Comparison of ENCODE assay signal across 18 cellular contexts in the genomic region with DNA sequence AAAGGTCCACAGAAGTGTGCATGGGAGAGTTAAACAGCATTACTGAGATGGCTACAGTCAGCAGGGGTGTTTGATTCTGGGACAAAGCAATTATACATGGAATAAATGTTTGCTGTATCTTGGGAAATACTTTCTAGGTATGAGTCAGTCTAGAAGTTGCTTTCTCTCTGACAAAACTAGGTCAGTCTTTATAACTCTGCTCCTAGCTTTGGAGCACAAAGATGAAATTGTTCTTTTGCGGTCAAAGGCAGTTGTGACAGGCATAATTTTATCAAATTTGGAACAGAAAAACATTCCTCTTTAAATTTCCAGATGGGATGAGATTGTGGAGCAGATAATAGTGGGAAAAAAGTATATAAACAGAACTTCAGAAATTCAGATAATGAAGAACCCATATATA.
DNase-seq lines count a peak whose midpoint lies in the region; ATAC-seq, FAIRE-seq and TF ChIP-seq lines count a peak whose summit lies in the region.
"Had no signal": no experiment of that assay in that cellular context is flagged by ENCODE, and none has a peak within 500 bp of the region (broad histone marks: within the 10 kb centered on the region; RNA-seq: fewer than 3 reads in every experiment).

No MANE protein-coding gene starts in this region.

- no peaks in the 10 kb centered on the region for H3K79me1 ChIP-seq in mesenchymal stem cell (replicated peaks; ENCODE audit: low read length, poor library complexity, severe bottlenecking)

- H2BK15ac ChIP-seq in mesenchymal stem cell (ENCODE audit: low read depth, poor library complexity, severe bottlenecking), result no peak overlapping the region

- no peak overlapping the region for H4K8ac ChIP-seq in mesenchymal stem cell (ENCODE audit: low read length)

- H3K4me3 ChIP-seq in AG10803 (ENCODE audit: low read length) (no peak overlapping the region), bronchial epithelial cell (ENCODE audit: low read depth, low read length) (no peak overlapping the region), mesenchymal stem cell (ENCODE audit: insufficient read depth in 1 of 2, low read depth in 1 of 2, low read length in 2 of 2) (no peak overlapping the region)
- no peak overlapping the region for H3K4me3 ChIP-seq in CD4-positive, alpha-beta memory T cell (ENCODE audit: low read length in 2 of 2)
- H3K4me3 ChIP-seq: dorsolateral prefrontal cortex had no signal

- no peaks in the 10 kb centered on the region for H3K36me3 Mint-ChIP-seq in CD4-positive, alpha-beta memory T cell
- H3K36me3 Mint-ChIP-seq in activated T-cell treated with anti-CD3 and anti-CD28 coated beads, Interleukin-2, amount 50 U/mL, for 4 hours (ENCODE audit: insufficient read depth), result no peaks in the 10 kb centered on the region

- H3K27me3 ChIP-seq in bronchial epithelial cell (ENCODE audit: control insufficient read depth, insufficient read depth, low read length), result no peaks in the 10 kb centered on the region
- H3K27me3 ChIP-seq in mesenchymal stem cell (ENCODE audit: control insufficient read depth in 1 of 2, insufficient read depth in 1 of 2, low read length in 2 of 2), result no peaks in the 10 kb centered on the region
- H3K27me3 ChIP-seq in CD4-positive, alpha-beta memory T cell (ENCODE audit: insufficient read depth, low read length), result no peaks in the 10 kb centered on the region
- H3K27me3 ChIP-seq: dorsolateral prefrontal cortex had no signal

- no peaks in the 10 kb centered on the region for H3K27me3 Mint-ChIP-seq in CD4-positive, alpha-beta memory T cell
- H3K27me3 Mint-ChIP-seq in activated T-cell treated with anti-CD3 and anti-CD28 coated beads, Interleukin-2, amount 50 U/mL, for 4 hours (ENCODE audit: low read depth), result no peaks in the 10 kb centered on the region
- H3K27me3 Mint-ChIP-seq: activated CD4-positive, alpha-beta T cell treated with anti-CD3 and anti-CD28 coated beads, Interleukin-2, amount 10 ng/mL, durations not matched to agents 24 days and 14 days; stimulated activated naive CD8-positive, alpha-beta T cell treated with anti-CD3 and anti-CD28 coated beads, Interleukin-15, amount 100 ng/mL, for 72 hours had no signal

- no peak overlapping the region for H2BK120ac ChIP-seq in mesenchymal stem cell (ENCODE audit: low read depth, low read length)

- no peak overlapping the region for H3K9ac ChIP-seq in mesenchymal stem cell (ENCODE audit: low read length)

- H4K91ac ChIP-seq in mesenchymal stem cell (ENCODE audit: low read length), result no peak overlapping the region

- CTCF ChIA-PET in CD4-positive, alpha-beta memory T cell (lab: Charles Lee; ENCODE audit: partially characterized antibody), result no interaction called here

- H3K36me3 ChIP-seq in bronchial epithelial cell (ENCODE audit: control insufficient read depth, insufficient read depth, low read length) (no peaks in the 10 kb centered on the region), mesenchymal stem cell (ENCODE audit: control insufficient read depth in 1 of 2, insufficient read depth in 2 of 2, low read depth in 1 of 2, low read length in 2 of 2) (no peaks in the 10 kb centered on the region)
- H3K36me3 ChIP-seq in CD4-positive, alpha-beta memory T cell (ENCODE audit: insufficient read depth, low read length), result no peaks in the 10 kb centered on the region

- peak; percentile 68 for DNase-seq in AG10803 (ENCODE audit: low read depth)
- DNase-seq in HT1080 (ENCODE audit: low read depth), result peak; percentile 66
- peak; percentile 13 for DNase-seq in bronchial epithelial cell (ENCODE audit: low read depth)
- DNase-seq in mesenchymal stem cell, result peak; percentile 23
- DNase-seq in CD4-positive, alpha-beta memory T cell, result no peak
- no peak for DNase-seq in NCI-H2227 (lab: John Stamatoyannopoulos, UW; ENCODE audit: unreplicated experiment)
- DNase-seq in activated T-cell treated with anti-CD3 and anti-CD28 coated beads for 4 hours, result no peak
- DNase-seq in activated T-cell treated with anti-CD3 and anti-CD28 coated beads, Interleukin-2, amount 50 U/mL, for 4 hours, result no peak
- DNase-seq: activated CD4-positive, alpha-beta T cell treated with anti-CD3 and anti-CD28 coated beads, Interleukin-2, amount 10 ng/mL, durations not matched to agents 24 days and 14 days; amniotic stem cell; dorsolateral prefrontal cortex; Karpas-422; NCI-H187; NCI-H748 treated with DMSO at 0.1 percent for 48 hours; occipital lobe; stimulated activated naive CD8-positive, alpha-beta T cell treated with anti-CD3 and anti-CD28 coated beads, Interleukin-15, amount 100 ng/mL, for 72 hours; T-helper 9 cell had no signal

- intact Hi-C loops in CD4-positive, alpha-beta memory T cell (cut with micrococcal nuclease), result no loop called here

- H3K14ac ChIP-seq in mesenchymal stem cell (ENCODE audit: low read length in 2 of 2), result no peak overlapping the region

- no peaks in the 10 kb centered on the region for H3K4me1 ChIP-seq in mesenchymal stem cell (ENCODE audit: control insufficient read depth, insufficient read depth, low read depth, low read length)
- no peaks in the 10 kb centered on the region for H3K4me1 ChIP-seq in CD4-positive, alpha-beta memory T cell (ENCODE audit: insufficient read depth, low read length)

- no peak overlapping the region for H3K23ac ChIP-seq in mesenchymal stem cell (ENCODE audit: low read length in 2 of 2)

- no peak overlapping the region for H2AK5ac ChIP-seq in mesenchymal stem cell (ENCODE audit: low read length, severe bottlenecking)

- TF ChIP-seq CTCF in AG10803 (conservative IDR thresholded peaks at IDR 0.05; ENCODE audit: low read length), result no peak
- TF ChIP-seq CTCF in bronchial epithelial cell (IDR thresholded peaks at IDR 0.05; ENCODE audit: insufficient read depth, low read length, severe bottlenecking), result no peak

- H3K27ac Mint-ChIP-seq in CD4-positive, alpha-beta memory T cell, result no peak overlapping the region
- H3K27ac Mint-ChIP-seq: activated CD4-positive, alpha-beta T cell treated with anti-CD3 and anti-CD28 coated beads, Interleukin-2, amount 10 ng/mL, durations not matched to agents 24 days and 14 days; stimulated activated naive CD8-positive, alpha-beta T cell treated with anti-CD3 and anti-CD28 coated beads, Interleukin-15, amount 100 ng/mL, for 72 hours had no signal

- no peak overlapping the region for H2BK5ac ChIP-seq in mesenchymal stem cell (ENCODE audit: low read depth, low read length, poor library complexity, severe bottlenecking)

- no peak overlapping the region for H3K18ac ChIP-seq in mesenchymal stem cell (ENCODE audit: low read depth in 1 of 2, low read length in 2 of 2)

- H2BK12ac ChIP-seq in mesenchymal stem cell (ENCODE audit: low read length in 2 of 2), result no peak overlapping the region

- POLR2A ChIA-PET in CD4-positive, alpha-beta memory T cell (lab: Charles Lee; ENCODE audit: partially characterized antibody), result no interaction called here

- no peak overlapping the region for H3K27ac ChIP-seq in mesenchymal stem cell (ENCODE audit: low read length, poor library complexity, severe bottlenecking)
- no peak overlapping the region for H3K27ac ChIP-seq in CD4-positive, alpha-beta memory T cell (ENCODE audit: low read depth, low read length)
- H3K27ac ChIP-seq: dorsolateral prefrontal cortex, HL-60 had no signal

- no peaks in the 10 kb centered on the region for H3K4me1 Mint-ChIP-seq in CD4-positive, alpha-beta memory T cell
- H3K4me1 Mint-ChIP-seq in activated T-cell treated with anti-CD3 and anti-CD28 coated beads, Interleukin-2, amount 50 U/mL, for 4 hours (ENCODE audit: low read depth), result no peaks in the 10 kb centered on the region
- H3K4me1 Mint-ChIP-seq: activated CD4-positive, alpha-beta T cell treated with anti-CD3 and anti-CD28 coated beads, Interleukin-2, amount 10 ng/mL, durations not matched to agents 24 days and 14 days; stimulated activated naive CD8-positive, alpha-beta T cell treated with anti-CD3 and anti-CD28 coated beads, Interleukin-15, amount 100 ng/mL, for 72 hours had no signal

- no CpG with 5 or more reads among the region's 1 CpG for WGBS in mesenchymal stem cell

- no peak overlapping the region for H3K4me3 Mint-ChIP-seq in CD4-positive, alpha-beta memory T cell
- no peak overlapping the region for H3K4me3 Mint-ChIP-seq in activated T-cell treated with anti-CD3 and anti-CD28 coated beads, Interleukin-2, amount 50 U/mL, for 4 hours
- H3K4me3 Mint-ChIP-seq: activated CD4-positive, alpha-beta T cell treated with anti-CD3 and anti-CD28 coated beads, Interleukin-2, amount 10 ng/mL, durations not matched to agents 24 days and 14 days; stimulated activated naive CD8-positive, alpha-beta T cell treated with anti-CD3 and anti-CD28 coated beads, Interleukin-15, amount 100 ng/mL, for 72 hours had no signal

- no peak for FAIRE-seq in bronchial epithelial cell (lab: Jason Lieb, UNC)

- no peak for ATAC-seq in activated T-cell treated with anti-CD3 and anti-CD28 coated beads, Interleukin-2, amount 50 U/mL, for 4 hours
- ATAC-seq: stimulated activated naive CD8-positive, alpha-beta T cell treated with anti-CD3 and anti-CD28 coated beads, Interleukin-15, amount 100 ng/mL, for 72 hours had no signal

- no peak overlapping the region for H3K4ac ChIP-seq in mesenchymal stem cell (ENCODE audit: low read depth in 1 of 2, low read length in 2 of 2)

- H3K9me3 Mint-ChIP-seq in CD4-positive, alpha-beta memory T cell, result peaks cover 0 to 6% (median 2%) of the 10 kb centered on the region in 8 donors
- peaks cover 15% of the 10 kb centered on the region for H3K9me3 Mint-ChIP-seq in activated T-cell treated with anti-CD3 and anti-CD28 coated beads, Interleukin-2, amount 50 U/mL, for 4 hours
- H3K9me3 Mint-ChIP-seq: activated CD4-positive, alpha-beta T cell treated with anti-CD3 and anti-CD28 coated beads, Interleukin-2, amount 10 ng/mL, durations not matched to agents 24 days and 14 days had no signal

- H2AFZ ChIP-seq in mesenchymal stem cell (ENCODE audit: low read depth, low read length), result no peak overlapping the region

- H3K9me3 ChIP-seq in mesenchymal stem cell (ENCODE audit: control insufficient read depth, low read length), result no peaks in the 10 kb centered on the region
- no peaks in the 10 kb centered on the region for H3K9me3 ChIP-seq in CD4-positive, alpha-beta memory T cell (ENCODE audit: control insufficient read depth in 1 of 2, low read length in 2 of 2)

- no peak overlapping the region for H3K4me2 ChIP-seq in mesenchymal stem cell (ENCODE audit: low read length, poor library complexity, severe bottlenecking)

Comparison
In these comparisons a context has a peak if more than half of its experiments do, and no peak if none do; other contexts are left out.
1. DNase-seq: peak in AG10803 (single experiment), HT1080 (single experiment), bronchial epithelial cell (single experiment) and mesenchymal stem cell (single experiment); none in CD4-positive, alpha-beta memory T cell (0 of 5), NCI-H2227 (single experiment), activated T-cell treated with anti-CD3 and anti-CD28 coated beads for 4 hours (single experiment) and activated T-cell treated with anti-CD3 and anti-CD28 coated beads, Interleukin-2, amount 50 U/mL, for 4 hours (single experiment).